Comparison of ENCODE assay signal across 8 cellular contexts in the genomic region with DNA sequence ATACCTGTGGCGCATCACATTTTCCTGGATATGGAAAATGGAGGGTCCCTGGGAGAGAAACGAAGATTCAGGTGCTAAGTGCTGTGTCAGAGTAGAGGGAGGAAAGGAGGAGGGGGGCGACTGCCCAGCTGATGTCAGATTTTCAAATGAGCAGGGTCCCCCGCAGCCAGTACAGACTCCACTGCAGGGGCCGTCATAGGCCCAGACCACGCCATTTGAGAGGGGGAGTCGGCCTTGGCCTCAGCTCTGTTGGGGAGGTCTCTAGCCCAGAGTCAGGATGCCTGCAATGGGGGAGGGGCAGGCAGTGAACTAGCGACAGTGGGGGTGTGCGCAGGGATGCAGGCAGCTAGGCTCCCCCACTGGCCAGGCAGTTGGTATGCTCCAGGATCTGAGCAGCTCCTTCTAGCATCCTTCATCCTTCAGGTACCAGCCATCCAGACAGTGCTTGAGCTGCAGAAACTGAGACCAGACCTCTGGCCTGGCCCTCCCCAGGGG. TPM values are rescaled to one million over a fixed set of nuclear protein-coding genes. Genes with fewer than 3 reads are reported as not detected.
DNase-seq lines count a peak whose midpoint lies in the region; ATAC-seq, FAIRE-seq and TF ChIP-seq lines count a peak whose summit lies in the region.

A gene (minus strand): TSS at position 148 of the 495 bp plus-strand sequence. CDS start 229 bp downstream, outside the sequence.
A gene (plus strand): TSS at position 400 of the 495 bp plus-strand sequence. CDS start 620 bp downstream, outside the sequence.

- FAIRE-seq in D721Med (lab: Jason Lieb, UNC), result no peak

- TF ChIP-seq CTCF in mucosa of descending colon (IDR thresholded peaks at IDR 0.05) (no peak), D721Med (IDR thresholded peaks at IDR 0.05; ENCODE audit: insufficient read depth, missing control alignments) (no peak)

- H3K4me3 Mint-ChIP-seq in dendritic cell treated with granulocyte-macrophage colony-stimulating factor and Interleukin-4, amounts not matched to agents 40 ng/mL and 50 ng/mL, for 4 days, result peak within 1 kb of the TSS; percentile 94

- intact Hi-C loops in dendritic cell treated with granulocyte-macrophage colony-stimulating factor and Interleukin-4, amounts not matched to agents 40 ng/mL and 50 ng/mL, for 4 days (cut with micrococcal nuclease), result loop anchor here (5.0 kb wide), 1 partner anchor 115 kb away; a partner anchor contains a TSS
- intact Hi-C loops in mucosa of descending colon (cut with DNase I, micrococcal nuclease), result no loop called here

- no peaks in the 10 kb centered on the region for H3K36me3 ChIP-seq in mucosa of descending colon (ENCODE audit: low read depth)

- no peaks in the 10 kb centered on the region for H3K27me3 Mint-ChIP-seq in dendritic cell treated with granulocyte-macrophage colony-stimulating factor and Interleukin-4, amounts not matched to agents 40 ng/mL and 50 ng/mL, for 4 days

- H3K9me3 ChIP-seq in mucosa of descending colon, result no peaks in the 10 kb centered on the region

- H3K4me1 ChIP-seq in mucosa of descending colon (ENCODE audit: low read depth), result peaks cover 32% of the 10 kb centered on the region

- peak within 1 kb of the TSS; percentile 47 for H3K4me3 ChIP-seq in mucosa of descending colon

- H3K27ac Mint-ChIP-seq in dendritic cell treated with granulocyte-macrophage colony-stimulating factor and Interleukin-4, amounts not matched to agents 40 ng/mL and 50 ng/mL, for 4 days, result peak within 1 kb of the TSS; percentile 92

- peaks cover 63% of the 10 kb centered on the region for H3K36me3 Mint-ChIP-seq in dendritic cell treated with granulocyte-macrophage colony-stimulating factor and Interleukin-4, amounts not matched to agents 40 ng/mL and 50 ng/mL, for 4 days (ENCODE audit: low read depth)

- peak; percentile 96 for DNase-seq in DMS79 (lab: John Stamatoyannopoulos, UW)
- peak; percentile 95 for DNase-seq in NCI-H2227 treated with DMSO at 0.1 percent for 48 hours (lab: John Stamatoyannopoulos, UW)
- peak; percentile 33 to 58 (median 47) for DNase-seq in mucosa of descending colon
- DNase-seq in activated CD4-positive, CD25-positive, alpha-beta regulatory T cell (lab: John Stamatoyannopoulos, UW), result no peak
- no peak for DNase-seq in NCI-H1694 (lab: John Stamatoyannopoulos, UW)
- no peak for DNase-seq in D721Med (ENCODE audit: insufficient read length, low spot score)

- peaks cover 69% of the 10 kb centered on the region for H3K4me1 Mint-ChIP-seq in dendritic cell treated with granulocyte-macrophage colony-stimulating factor and Interleukin-4, amounts not matched to agents 40 ng/mL and 50 ng/mL, for 4 days (ENCODE audit: low read depth)

- ATAC-seq in mucosa of descending colon, result no peak
- no peak for ATAC-seq in HG03520 (IDR thresholded peaks at IDR 0.05; ENCODE audit: unreplicated experiment)

- no peaks in the 10 kb centered on the region for H3K9me3 Mint-ChIP-seq in dendritic cell treated with granulocyte-macrophage colony-stimulating factor and Interleukin-4, amounts not matched to agents 40 ng/mL and 50 ng/mL, for 4 days

RNA-seq across cellular contexts. Expression of the first gene that starts in this region (rescaled TPM):
- total RNA-seq in mucosa of descending colon, result 10 to 100 TPM; 59.0 to 63.4 (median 61.0) TPM

RNA-seq across cellular contexts. Expression of the second gene that starts in this region (rescaled TPM):
- total RNA-seq in mucosa of descending colon, result 1 to 10 TPM in 1 of 3 donors, under 1 TPM in 2; 0.35 to 5.2 (median 0.92) TPM

Comparison
In these comparisons a context has a peak if more than half of its experiments do, and no peak if none do; other contexts are left out.
1. DNase-seq: peak in DMS79 (single experiment), NCI-H2227 treated with DMSO at 0.1 percent for 48 hours (single experiment) and mucosa of descending colon (3 of 3); none in activated CD4-positive, CD25-positive, alpha-beta regulatory T cell (0 of 4), NCI-H1694 (single experiment) and D721Med (single experiment).